25 cellular contexts compared by ENCODE assay signal in the genomic region with DNA sequence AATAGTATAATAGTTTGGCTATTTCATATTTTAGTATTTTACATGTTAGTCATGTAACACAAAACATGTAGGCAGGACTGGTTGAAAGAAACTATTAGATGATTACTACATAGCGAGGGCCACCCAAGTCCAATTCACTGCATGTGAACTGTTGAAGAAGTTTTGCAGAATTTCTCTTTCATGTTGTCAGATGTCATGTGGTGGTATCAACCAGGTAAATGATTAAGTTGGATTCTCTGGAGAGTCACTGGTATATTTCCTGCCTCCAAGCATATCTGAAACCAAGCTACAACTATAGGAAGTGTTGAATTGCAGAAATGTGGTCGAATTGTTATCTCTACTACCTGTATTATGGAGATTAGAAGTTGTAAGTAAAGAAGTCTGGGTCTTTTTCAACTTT.
DNase-seq lines count a peak whose midpoint lies in the region; ATAC-seq, FAIRE-seq and TF ChIP-seq lines count a peak whose summit lies in the region.
"Had no signal": no experiment of that assay in that cellular context is flagged by ENCODE, and none has a peak within 500 bp of the region (broad histone marks: within the 10 kb centered on the region; RNA-seq: fewer than 3 reads in every experiment).

No MANE protein-coding gene starts in this region.

- ATAC-seq in activated CD4-positive, CD25-positive, alpha-beta regulatory T cell treated with anti-CD3 and anti-CD28 coated beads, Interleukin-2, amount 50 U/mL, for 24 hours = no peak
- ATAC-seq: GM23338 had no signal

- no peaks in the 10 kb centered on the region for H3K79me2 ChIP-seq in H9 (ENCODE audit: insufficient read depth, low read length)

- H3K79me1 ChIP-seq in H9 (ENCODE audit: insufficient read depth, low read depth, low read length, poor library complexity, severe bottlenecking) = no peaks in the 10 kb centered on the region

- POLR2A ChIA-PET in CD4-positive, alpha-beta memory T cell (lab: Charles Lee; ENCODE audit: partially characterized antibody) = no interaction called here

- H3K4me2 ChIP-seq in H9 (ENCODE audit: insufficient read depth, insufficient read length, low read length) = no peak overlapping the region
- H3K4me2 ChIP-seq: BLaER1, GM23338 had no signal

- H4K91ac ChIP-seq in H9 (ENCODE audit: insufficient read length, low read depth, low read length) = no peak overlapping the region

- H2AFZ ChIP-seq in H9 (ENCODE audit: low read length) = no peak overlapping the region
- H2AFZ ChIP-seq: GM23338 had no signal

- H3K36me3 Mint-ChIP-seq in H9 (ENCODE audit: insufficient read depth in 1 of 3, low read depth in 3 of 3) = no peaks in the 10 kb centered on the region; a peak in 1 of 7 replicates
- no peaks in the 10 kb centered on the region for H3K36me3 Mint-ChIP-seq in CD4-positive, alpha-beta memory T cell
- H3K36me3 Mint-ChIP-seq: CD4-positive, CD25-positive, alpha-beta regulatory T cell; CD8-positive, alpha-beta memory T cell had no signal

- H3K14ac ChIP-seq in H9 (ENCODE audit: insufficient read depth, low read length) = no peak overlapping the region

- H3K23me2 ChIP-seq in H9 (ENCODE audit: insufficient read length, low read depth, low read length, poor library complexity, severe bottlenecking) = peaks cover 1% of the 10 kb centered on the region

- H3K4me1 Mint-ChIP-seq in H9 = peaks cover 13 to 27% of the 10 kb centered on the region in 2 experiments
- H3K4me1 Mint-ChIP-seq in CD4-positive, alpha-beta memory T cell = peaks cover 2 to 9% (median 4%) of the 10 kb centered on the region in 4 donors

- CTCF ChIA-PET in CD4-positive, alpha-beta memory T cell (lab: Charles Lee; ENCODE audit: partially characterized antibody) = interaction anchor here (1.5 kb wide), 1 partner anchor 11 kb away, joined by 3 read pairs; no protein-coding TSS in a partner anchor

- no peaks in the 10 kb centered on the region for H3K36me3 ChIP-seq in CD4-positive, alpha-beta memory T cell (ENCODE audit: insufficient read depth, low read length)
- H3K36me3 ChIP-seq: BLaER1, HAP-1 had no signal

- DNase-seq in ACHN = peak; percentile 72
- DNase-seq in H9 = no peak
- peak; percentile 34 for DNase-seq in RCC 7860 (ENCODE audit: low spot score)
- DNase-seq in glomerular visceral epithelial cell (ENCODE audit: extremely low spot score) = peak; percentile 50
- no peak for DNase-seq in COLO668 (lab: John Stamatoyannopoulos, UW; ENCODE audit: unreplicated experiment)
- no peak for DNase-seq in KBM-7
- DNase-seq in CD4-positive, alpha-beta memory T cell = no peak
- DNase-seq: 8988T; Calu3; CD4-positive, CD25-positive, alpha-beta regulatory T cell; CD8-positive, alpha-beta memory T cell; COR-L47; DMS53; DMS79 treated with DMSO at 0.1 percent for 48 hours; GF-D8; HFFc6 had no signal

- no peaks in the 10 kb centered on the region for H3K9me3 Mint-ChIP-seq in H9
- no peaks in the 10 kb centered on the region for H3K9me3 Mint-ChIP-seq in CD4-positive, alpha-beta memory T cell
- H3K9me3 Mint-ChIP-seq: CD4-positive, CD25-positive, alpha-beta regulatory T cell; CD8-positive, alpha-beta memory T cell; GM23338; HFFc6 had no signal

- H4K8ac ChIP-seq in H9 (replicated peaks; ENCODE audit: insufficient read length, low read depth, low read length) = no peak overlapping the region

- no peak overlapping the region for H2BK5ac ChIP-seq in H9 (ENCODE audit: insufficient read length, low read length)

- H3K4me3 Mint-ChIP-seq in H9 = no peak overlapping the region
- no peak overlapping the region for H3K4me3 Mint-ChIP-seq in CD4-positive, alpha-beta memory T cell
- H3K4me3 Mint-ChIP-seq: B cell; CD4-positive, CD25-positive, alpha-beta regulatory T cell; CD8-positive, alpha-beta memory T cell; GM23338; HFFc6 had no signal

- intact Hi-C loops in CD4-positive, alpha-beta memory T cell (cut with micrococcal nuclease) = loop anchor here (10.0 kb wide), 1 partner anchor 1524 kb away; no protein-coding TSS in a partner anchor

- no CpG with 5 or more reads among the region's 2 CpGs for WGBS in H9 (ENCODE audit: extremely low coverage, insufficient read length, low lambda C conversion rate)

- no peak overlapping the region for H3K4me3 ChIP-seq in CD4-positive, alpha-beta memory T cell (ENCODE audit: low read length in 2 of 2)
- H3K4me3 ChIP-seq: BLaER1, GM23338, HAP-1 had no signal

- H3K9me3 ChIP-seq in H9 (ENCODE audit: control insufficient read depth, low read depth, low read length) = no peaks in the 10 kb centered on the region
- H3K9me3 ChIP-seq in CD4-positive, alpha-beta memory T cell (ENCODE audit: control insufficient read depth in 1 of 2, low read length in 2 of 2) = no peaks in the 10 kb centered on the region
- H3K9me3 ChIP-seq: HAP-1 had no signal

- no peak overlapping the region for H3K23ac ChIP-seq in H9 (ENCODE audit: insufficient read length, low read depth, low read length)

- H4K5ac ChIP-seq in H9 (ENCODE audit: insufficient read length, low read depth, low read length) = no peak overlapping the region

- H3K9ac ChIP-seq in H9 (ENCODE audit: extremely low read depth, insufficient read length, low read length) = no peak overlapping the region
- H3K9ac ChIP-seq: BLaER1 had no signal

- in situ Hi-C loops in ACHN (cut with HindIII; ENCODE audit: low pct_ligation_motif_present, low pct_unique_long_range_greater_than_20kb, low sequenced_read_pairs) (loop anchor here (10.0 kb wide), 1 partner anchor 406 kb away; no protein-coding TSS in a partner anchor), KBM-7 (cut with MboI; ENCODE audit: low pct_unique_long_range_greater_than_20kb, low sequenced_read_pairs) (no loop called here)

- no peaks in the 10 kb centered on the region for H4K20me1 ChIP-seq in H9 (ENCODE audit: control insufficient read depth, insufficient read depth, insufficient read length)
- H4K20me1 ChIP-seq: BLaER1 had no signal

- H2BK20ac ChIP-seq in H9 (ENCODE audit: low read depth, low read length, poor library complexity, severe bottlenecking) = peak overlapping the region; percentile 11

- H2BK12ac ChIP-seq in H9 (ENCODE audit: insufficient read length, low read depth, low read length) = no peak overlapping the region

- no peak overlapping the region for H2AK5ac ChIP-seq in H9 (ENCODE audit: insufficient read length, low read length)

- H3K18ac ChIP-seq in H9 (ENCODE audit: insufficient read length, low read depth, low read length) = no peak overlapping the region

- no peak overlapping the region for H3K27ac Mint-ChIP-seq in H9
- no peak overlapping the region for H3K27ac Mint-ChIP-seq in CD4-positive, alpha-beta memory T cell
- H3K27ac Mint-ChIP-seq: B cell; CD4-positive, CD25-positive, alpha-beta regulatory T cell; CD8-positive, alpha-beta memory T cell; GM23338; HFFc6 had no signal

- H3K4me1 ChIP-seq in H9 (ENCODE audit: insufficient read depth, low read length) = no peaks in the 10 kb centered on the region; the same call in 1 of the 2 replicates
- peaks cover 5% of the 10 kb centered on the region for H3K4me1 ChIP-seq in CD4-positive, alpha-beta memory T cell (ENCODE audit: insufficient read depth, low read length)
- H3K4me1 ChIP-seq: BLaER1 had no signal

- H3K27ac ChIP-seq in H9 (ENCODE audit: insufficient read length, low read depth, low read length) = no peak overlapping the region
- no peak overlapping the region for H3K27ac ChIP-seq in CD4-positive, alpha-beta memory T cell (ENCODE audit: low read depth, low read length)
- H3K27ac ChIP-seq: BLaER1, C4-2B had no signal

- H3T11ph ChIP-seq in H9 (ENCODE audit: low read length) = no peak overlapping the region

- H3K4ac ChIP-seq in H9 (ENCODE audit: low read depth, low read length) = no peak overlapping the region

- H3K27me3 ChIP-seq in H9 (ENCODE audit: insufficient read depth, low read length) = no peaks in the 10 kb centered on the region
- H3K27me3 ChIP-seq in CD4-positive, alpha-beta memory T cell (ENCODE audit: insufficient read depth, low read length) = peaks cover 16% of the 10 kb centered on the region

- peak; percentile 72 for FAIRE-seq in RCC 7860 (lab: Jason Lieb, UNC)
- FAIRE-seq: GM12891, GM18507, GM19239 had no signal

- H2BK15ac ChIP-seq in H9 (ENCODE audit: low read depth, low read length) = no peak overlapping the region

- no peaks in the 10 kb centered on the region; the same call in 1 of the 2 replicates for H3K27me3 Mint-ChIP-seq in H9 (ENCODE audit: low read depth)
- peaks cover 24 to 31% of the 10 kb centered on the region in 2 donors for H3K27me3 Mint-ChIP-seq in CD4-positive, alpha-beta memory T cell

- no peak overlapping the region for H2BK120ac ChIP-seq in H9 (ENCODE audit: low read depth, low read length, poor library complexity, severe bottlenecking)

- H3K56ac ChIP-seq in H9 (ENCODE audit: insufficient read length, low read depth, low read length) = no peak overlapping the region

- no peak for TF ChIP-seq CTCF in H9 (conservative IDR thresholded peaks at IDR 0.05)

Comparison
In these comparisons a context has a peak if more than half of its experiments do, and no peak if none do; other contexts are left out.
1. DNase-seq: peak in ACHN (single experiment), RCC 7860 (single experiment) and glomerular visceral epithelial cell (single experiment); none in H9 (single experiment), COLO668 (single experiment), KBM-7 (single experiment) and CD4-positive, alpha-beta memory T cell (0 of 5).